ENCODE assay signal across 1 cellular context in genomic region chr5:178208540-178209227, GRCh38.
TF ChIP-seq lines count a peak whose summit lies in the region.

No MANE protein-coding gene starts in this region.

TF ChIP-seq in HepG2, 621 proteins besides CTCF, POLR2A, EP300 and RAD21:
- TF ChIP-seq POLR2G (IDR thresholded peaks at IDR 0.05; ENCODE audit: low read depth, low read length) (0 out of 2 replicates have a peak, but pooled peaks have one; percentile 12), ZNF878 (CRISPR knock-in tag; IDR thresholded peaks at IDR 0.05) (no peak), AGO2 (optimal IDR thresholded peaks at IDR 0.05; ENCODE audit: low read depth, low read length) (peak; percentile 30), RBM22 (optimal IDR thresholded peaks at IDR 0.05; ENCODE audit: low read length) (peak; percentile 16), PATZ1 (CRISPR knock-in tag; IDR thresholded peaks at IDR 0.05) (0 out of 2 replicates have a peak, but pooled peaks have one; percentile 25)
